In genomic region chr10:101132636-101133473, GRCh38 we compare ENCODE assay signal across 18 cellular contexts. TPM values are rescaled to one million over a fixed set of nuclear protein-coding genes. Genes with fewer than 3 reads are reported as not detected.
DNase-seq lines count a peak whose midpoint lies in the region; ATAC-seq and TF ChIP-seq lines count a peak whose summit lies in the region.
"Had no signal": no experiment of that assay in that cellular context is flagged by ENCODE, and none has a peak within 500 bp of the region (broad histone marks: within the 10 kb centered on the region; RNA-seq: fewer than 3 reads in every experiment).

No MANE protein-coding gene starts in this region.

- H3K9me3 ChIP-seq in neural progenitor cell (ENCODE audit: low read depth): no peaks in the 10 kb centered on the region
- H3K9me3 ChIP-seq: A549, neutrophil had no signal

- H3K4me3 ChIP-seq in H7 (ENCODE audit: insufficient read depth, low read depth, low read length) (no peak overlapping the region), neural progenitor cell (no peak overlapping the region)
- H3K4me3 ChIP-seq: A549 had no signal

- H4K20me1 ChIP-seq in neural progenitor cell (ENCODE audit: low read depth): peaks cover 97% of the 10 kb centered on the region

- peaks cover 15% of the 10 kb centered on the region for H3K4me1 Mint-ChIP-seq in activated CD4-positive, alpha-beta T cell treated with anti-CD3 and anti-CD28 coated beads, Interleukin-2, amount 10 ng/mL, durations not matched to agents 24 days and 14 days
- peaks cover 36% of the 10 kb centered on the region for H3K4me1 Mint-ChIP-seq in activated naive CD8-positive, alpha-beta T cell treated with anti-CD3 and anti-CD28 coated beads, Interleukin-2, amount 50 U/mL, for 24 hours
- H3K4me1 Mint-ChIP-seq in neural progenitor cell: peaks cover 20% of the 10 kb centered on the region

- peaks cover 1% of the 10 kb centered on the region for H3K36me3 Mint-ChIP-seq in activated CD4-positive, alpha-beta T cell treated with anti-CD3 and anti-CD28 coated beads, Interleukin-2, amount 10 ng/mL, durations not matched to agents 24 days and 14 days (ENCODE audit: low read depth)
- no peaks in the 10 kb centered on the region for H3K36me3 Mint-ChIP-seq in activated naive CD8-positive, alpha-beta T cell treated with anti-CD3 and anti-CD28 coated beads, Interleukin-2, amount 50 U/mL, for 24 hours (ENCODE audit: low read depth)
- no peaks in the 10 kb centered on the region for H3K36me3 Mint-ChIP-seq in neural progenitor cell

- H3K4me3 Mint-ChIP-seq in activated CD4-positive, alpha-beta T cell treated with anti-CD3 and anti-CD28 coated beads, Interleukin-2, amount 10 ng/mL, durations not matched to agents 24 days and 14 days: no peak overlapping the region
- H3K4me3 Mint-ChIP-seq in activated naive CD8-positive, alpha-beta T cell treated with anti-CD3 and anti-CD28 coated beads, Interleukin-2, amount 50 U/mL, for 24 hours: peak overlapping the region; percentile 17
- peak overlapping the region; percentile 30 for H3K4me3 Mint-ChIP-seq in neural progenitor cell

- no peaks in the 10 kb centered on the region for H3K9me3 Mint-ChIP-seq in activated CD4-positive, alpha-beta T cell treated with anti-CD3 and anti-CD28 coated beads, Interleukin-2, amount 10 ng/mL, durations not matched to agents 24 days and 14 days
- no peaks in the 10 kb centered on the region for H3K9me3 Mint-ChIP-seq in activated naive CD8-positive, alpha-beta T cell treated with anti-CD3 and anti-CD28 coated beads, Interleukin-2, amount 50 U/mL, for 24 hours
- H3K9me3 Mint-ChIP-seq in neural progenitor cell: peaks cover 10% of the 10 kb centered on the region

- H3K27ac ChIP-seq in neural progenitor cell: no peak overlapping the region
- H3K27ac ChIP-seq: A549, neutrophil had no signal

- H2AFZ ChIP-seq in neural progenitor cell (replicated peaks): no peak overlapping the region

- H3K27me3 ChIP-seq in H7 (ENCODE audit: control insufficient read depth, insufficient read depth, low read length) (peaks cover 99% of the 10 kb centered on the region), neural progenitor cell (peaks cover 100% of the 10 kb centered on the region)

- H3K27me3 Mint-ChIP-seq in activated CD4-positive, alpha-beta T cell treated with anti-CD3 and anti-CD28 coated beads, Interleukin-2, amount 10 ng/mL, durations not matched to agents 24 days and 14 days: peaks cover 88% of the 10 kb centered on the region
- peaks cover 86% of the 10 kb centered on the region for H3K27me3 Mint-ChIP-seq in activated naive CD8-positive, alpha-beta T cell treated with anti-CD3 and anti-CD28 coated beads, Interleukin-2, amount 50 U/mL, for 24 hours
- peaks cover 91% of the 10 kb centered on the region for H3K27me3 Mint-ChIP-seq in neural progenitor cell (ENCODE audit: insufficient read depth, low read depth)

- peaks cover 8% of the 10 kb centered on the region for H3K4me1 ChIP-seq in neural progenitor cell
- H3K4me1 ChIP-seq: A549 had no signal

- no peak for ATAC-seq in activated naive CD8-positive, alpha-beta T cell treated with anti-CD3 and anti-CD28 coated beads, Interleukin-2, amount 50 U/mL, for 24 hours
- no peak for ATAC-seq in HG03521 (IDR thresholded peaks at IDR 0.05; ENCODE audit: unreplicated experiment)

- intact Hi-C loops in activated CD4-positive, alpha-beta T cell treated with anti-CD3 and anti-CD28 coated beads, Interleukin-2, amount 10 ng/mL, durations not matched to agents 24 days and 14 days (cut with micrococcal nuclease): loop anchor here (2.0 to 10.0 kb wide), 3 partner anchors 90 to 642 kb away; partner anchors contain the start of gene FGF8

- DNase-seq in activated CD4-positive, alpha-beta T cell treated with anti-CD3 and anti-CD28 coated beads, Interleukin-2, amount 10 ng/mL, durations not matched to agents 24 days and 14 days: no peak
- no peak for DNase-seq in activated CD4-positive, alpha-beta T cell treated with anti-CD3 and anti-CD28 coated beads, Interleukin-2, amount 50 U/mL, for 48 hours
- DNase-seq in H7 (peak; percentile 73), neural progenitor cell (ENCODE audit: low spot score) (no peak), activated gamma-delta T cell treated with Interleukin-2 at 50 U/mL for 16 hours (no peak), SW 1271 (lab: John Stamatoyannopoulos, UW) (no peak)
- DNase-seq in activated naive CD8-positive, alpha-beta T cell treated with anti-CD3 and anti-CD28 coated beads, Interleukin-2, amount 50 U/mL, for 24 hours: no peak
- DNase-seq: activated CD8-positive, alpha-beta memory T cell treated with anti-CD3 and anti-CD28 coated beads, Interleukin-2, amount 50 U/mL, for 4 hours; GDM1; immature natural killer cell; NCI-H2107; NCI-H774; trophoblast cell had no signal

- H3K36me3 ChIP-seq in H7 (replicated peaks; ENCODE audit: control insufficient read depth, insufficient read depth, low read length): no peaks in the 10 kb centered on the region
- H3K36me3 ChIP-seq in neural progenitor cell: no peaks in the 10 kb centered on the region
- H3K36me3 ChIP-seq: neutrophil had no signal

- peak overlapping the region; percentile 22 for H3K27ac Mint-ChIP-seq in activated CD4-positive, alpha-beta T cell treated with anti-CD3 and anti-CD28 coated beads, Interleukin-2, amount 10 ng/mL, durations not matched to agents 24 days and 14 days
- H3K27ac Mint-ChIP-seq in activated naive CD8-positive, alpha-beta T cell treated with anti-CD3 and anti-CD28 coated beads, Interleukin-2, amount 50 U/mL, for 24 hours: no peak overlapping the region
- H3K27ac Mint-ChIP-seq in neural progenitor cell: no peak overlapping the region
- H3K27ac Mint-ChIP-seq: immature natural killer cell had no signal

- H3K4me2 ChIP-seq in neural progenitor cell: no peak overlapping the region

- H3K9ac ChIP-seq in neural progenitor cell: no peak overlapping the region

- TF ChIP-seq CTCF in neural progenitor cell (IDR thresholded peaks at IDR 0.05): no peak

- H3F3A ChIP-seq in neural progenitor cell (ENCODE audit: low read depth): peaks cover 11% of the 10 kb centered on the region

- H3K79me2 ChIP-seq in neural progenitor cell (ENCODE audit: low read depth): no peaks in the 10 kb centered on the region

RNA-seq across cellular contexts. Expression of gene TLX1, which starts 1.8 kb away (rescaled TPM):
- not detected in 2 replicates for total RNA-seq in activated CD4-positive, alpha-beta T cell treated with anti-CD3 and anti-CD28 coated beads, Interleukin-2, amount 10 ng/mL, durations not matched to agents 24 days and 14 days
- total RNA-seq in H7 (2014; rRNA removed; shearing (Covaris generic)): 0.11 TPM in 1 of 2 replicates, not detected in the other
- total RNA-seq in neural progenitor cell (ENCODE audit: low replicate concordance): not detected in 2 replicates
- total RNA-seq: epithelial cell of proximal tubule, lung microvascular endothelial cell had no signal
